2 cellular contexts compared by ENCODE assay signal in the genomic region with DNA sequence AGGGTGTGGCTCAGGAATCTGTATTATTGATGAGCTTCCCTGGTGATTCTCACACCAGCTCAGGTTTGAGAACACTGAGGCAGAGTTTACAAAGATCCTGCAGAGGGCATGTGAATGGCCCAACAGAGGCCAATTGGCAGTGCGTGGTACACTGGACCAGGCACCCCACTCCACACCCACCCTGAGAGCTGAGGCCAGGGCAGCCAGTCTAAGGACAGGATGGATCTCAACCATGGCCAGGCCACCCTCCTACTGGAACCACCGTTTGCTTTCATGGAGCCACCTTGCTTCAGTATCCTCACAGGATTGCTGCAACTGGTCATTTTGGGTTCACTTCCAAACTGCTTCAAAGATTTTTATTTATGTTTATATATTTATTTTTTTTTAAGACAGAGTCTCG.
TF ChIP-seq lines count a peak whose summit lies in the region.

No MANE protein-coding gene starts in this region.

TF ChIP-seq in IMR-90, 13 proteins besides CTCF, POLR2A, EP300 and RAD21:
- no peak for TF ChIP-seq RCOR1 (IDR thresholded peaks at IDR 0.05; ENCODE audit: insufficient replicate concordance, low read length)
- no peak for TF ChIP-seq FOS (IDR thresholded peaks at IDR 0.05; ENCODE audit: low read depth, low read length)
- no peak for TF ChIP-seq ELK1 (IDR thresholded peaks at IDR 0.05; ENCODE audit: borderline replicate concordance, low read depth, low read length)
- TF ChIP-seq BHLHE40 (IDR thresholded peaks at IDR 0.05; ENCODE audit: low read depth, low read length) = no peak
- TF ChIP-seq CEBPB (IDR thresholded peaks at IDR 0.05; ENCODE audit: low read depth, low read length) = no peak
- TF ChIP-seq MXI1 (IDR thresholded peaks at IDR 0.05; ENCODE audit: borderline replicate concordance, low read depth, low read length) = no peak
- TF ChIP-seq MAFK (IDR thresholded peaks at IDR 0.05; ENCODE audit: low read depth, low read length) = no peak
- TF ChIP-seq RFX5 (IDR thresholded peaks at IDR 0.05; ENCODE audit: low read depth, low read length) = no peak
- no peak for TF ChIP-seq USF2 (IDR thresholded peaks at IDR 0.05; ENCODE audit: low read depth, low read length)
- TF ChIP-seq SMC3 (IDR thresholded peaks at IDR 0.05; ENCODE audit: low read depth, low read length) = no peak
- no peak for TF ChIP-seq NFE2L2 (IDR thresholded peaks at IDR 0.05; ENCODE audit: low read depth, low read length)
- no peak for TF ChIP-seq MAZ (IDR thresholded peaks at IDR 0.05; ENCODE audit: borderline replicate concordance, low read depth, low read length)
- TF ChIP-seq CHD1 (IDR thresholded peaks at IDR 0.05; ENCODE audit: low read depth, low read length) = no peak

TF ChIP-seq in H1, 55 proteins besides CTCF, POLR2A, EP300 and RAD21:
- TF ChIP-seq CHD2 (IDR thresholded peaks at IDR 0.05; ENCODE audit: low read length) (no peak), EGR1 (IDR thresholded peaks at IDR 0.05; ENCODE audit: borderline replicate concordance, low read depth, low read length) (no peak), CHD7 (IDR thresholded peaks at IDR 0.05; ENCODE audit: insufficient replicate concordance, low read length) (no peak), GTF2F1 (IDR thresholded peaks at IDR 0.05; ENCODE audit: borderline replicate concordance, low read depth, low read length) (no peak), SRF (IDR thresholded peaks at IDR 0.05; ENCODE audit: low read depth, low read length) (no peak), SIN3A (conservative IDR thresholded peaks at IDR 0.05 in 1 of 2, IDR thresholded peaks at IDR 0.05 in 1 of 2; ENCODE audit: low read depth in 1 of 2, low read length in 2 of 2) (no peak), RXRA (IDR thresholded peaks at IDR 0.05; ENCODE audit: insufficient read depth, low read depth, low read length) (no peak), ASH2L (IDR thresholded peaks at IDR 0.05; ENCODE audit: low read length) (no peak), BRCA1 (IDR thresholded peaks at IDR 0.05; ENCODE audit: low read depth, low read length) (no peak)
- TF ChIP-seq, protein P1, sequence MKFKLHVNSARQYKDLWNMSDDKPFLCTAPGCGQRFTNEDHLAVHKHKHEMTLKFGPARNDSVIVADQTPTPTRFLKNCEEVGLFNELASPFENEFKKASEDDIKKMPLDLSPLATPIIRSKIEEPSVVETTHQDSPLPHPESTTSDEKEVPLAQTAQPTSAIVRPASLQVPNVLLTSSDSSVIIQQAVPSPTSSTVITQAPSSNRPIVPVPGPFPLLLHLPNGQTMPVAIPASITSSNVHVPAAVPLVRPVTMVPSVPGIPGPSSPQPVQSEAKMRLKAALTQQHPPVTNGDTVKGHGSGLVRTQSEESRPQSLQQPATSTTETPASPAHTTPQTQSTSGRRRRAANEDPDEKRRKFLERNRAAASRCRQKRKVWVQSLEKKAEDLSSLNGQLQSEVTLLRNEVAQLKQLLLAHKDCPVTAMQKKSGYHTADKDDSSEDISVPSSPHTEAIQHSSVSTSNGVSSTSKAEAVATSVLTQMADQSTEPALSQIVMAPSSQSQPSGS (IDR thresholded peaks at IDR 0.05; ENCODE audit: low read length) = no peak
